14 cellular contexts compared by ENCODE assay signal in the genomic region with DNA sequence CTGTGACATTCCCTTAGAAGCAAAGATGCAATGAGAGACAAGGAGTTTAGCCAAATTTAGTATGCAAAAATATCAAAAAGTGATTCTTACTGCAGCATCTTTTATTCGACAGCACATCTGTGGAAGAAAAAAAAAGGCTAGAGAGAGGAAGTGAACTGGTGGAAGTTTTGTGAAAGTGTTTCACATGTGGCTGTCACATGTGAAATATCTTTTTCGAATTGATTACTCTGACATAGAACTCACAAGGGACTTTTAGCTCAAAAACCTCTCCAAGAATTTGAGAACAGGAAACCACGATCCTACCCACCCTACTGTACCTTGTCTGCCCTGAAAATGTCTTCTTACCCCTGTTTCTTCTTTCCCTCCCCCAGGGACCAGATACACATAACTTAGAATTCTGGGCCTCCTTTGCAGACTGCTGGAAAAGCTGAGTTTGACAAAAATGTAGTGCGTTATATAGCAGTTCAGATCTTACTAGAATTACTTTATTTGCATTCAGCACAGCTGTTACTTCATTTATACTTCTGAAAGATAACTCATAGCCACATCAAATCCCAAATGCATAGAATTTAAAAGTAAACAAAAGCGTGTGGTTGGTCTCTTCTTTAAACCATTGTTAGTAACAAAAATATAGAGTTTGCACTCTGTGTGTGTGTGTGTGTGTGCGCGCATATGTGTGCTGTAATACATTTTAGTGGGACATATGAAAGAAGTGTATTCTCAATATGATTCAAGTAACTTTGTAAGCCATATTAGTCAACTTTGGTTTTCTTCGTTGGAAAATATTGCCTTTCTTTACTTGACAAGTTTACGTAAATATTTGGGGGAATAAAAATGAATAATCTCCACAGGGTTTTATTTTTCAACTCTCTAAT.
DNase-seq lines count a peak whose midpoint lies in the region; ATAC-seq and TF ChIP-seq lines count a peak whose summit lies in the region.
"Had no signal": no experiment of that assay in that cellular context is flagged by ENCODE, and none has a peak within 500 bp of the region (broad histone marks: within the 10 kb centered on the region; RNA-seq: fewer than 3 reads in every experiment).

No MANE protein-coding gene starts in this region.

- no peak overlapping the region for H3K4me3 ChIP-seq in tibial artery
- H3K4me3 ChIP-seq: SJCRH30 had no signal

- no peak overlapping the region for H3K27ac ChIP-seq in tibial artery
- H3K27ac ChIP-seq: SJCRH30 had no signal

- no peak overlapping the region for H3K4me3 Mint-ChIP-seq in nephron progenitor cell
- H3K4me3 Mint-ChIP-seq: activated CD4-positive, alpha-beta T cell treated with anti-CD3 and anti-CD28 coated beads, Interleukin-2, amount 10 ng/mL, durations not matched to agents 24 days and 14 days; activated naive CD8-positive, alpha-beta T cell had no signal

- H3K36me3 ChIP-seq in tibial artery = no peaks in the 10 kb centered on the region

- ATAC-seq in GM18909 (IDR thresholded peaks at IDR 0.05; ENCODE audit: poor library complexity, unreplicated experiment) (peak; percentile 64), GM21786 (IDR thresholded peaks at IDR 0.05; ENCODE audit: unreplicated experiment) (peak; percentile 77), HG03442 (IDR thresholded peaks at IDR 0.05; ENCODE audit: unreplicated experiment) (peak; percentile 87), GM19023 (IDR thresholded peaks at IDR 0.05; ENCODE audit: unreplicated experiment) (no peak)

- intact Hi-C loops in tibial artery (cut with DNase I; ENCODE audit: low total_unique reads) = no loop called here

- peaks cover 4% of the 10 kb centered on the region for H3K9me3 Mint-ChIP-seq in nephron progenitor cell
- H3K9me3 Mint-ChIP-seq: activated CD4-positive, alpha-beta T cell treated with anti-CD3 and anti-CD28 coated beads, Interleukin-2, amount 10 ng/mL, durations not matched to agents 24 days and 14 days had no signal

- H3K27me3 Mint-ChIP-seq in nephron progenitor cell (ENCODE audit: low read depth, poor library complexity) = no peaks in the 10 kb centered on the region

- peaks cover 0 to 4% (median 0%) of the 10 kb centered on the region in 4 donors for H3K4me1 ChIP-seq in tibial artery

- H3K27ac Mint-ChIP-seq in nephron progenitor cell = peak overlapping the region; percentile 89
- H3K27ac Mint-ChIP-seq: activated CD4-positive, alpha-beta T cell treated with anti-CD3 and anti-CD28 coated beads, Interleukin-2, amount 10 ng/mL, durations not matched to agents 24 days and 14 days; activated naive CD8-positive, alpha-beta T cell had no signal

- no peaks in the 10 kb centered on the region for H3K9me3 ChIP-seq in tibial artery
- H3K9me3 ChIP-seq: SJCRH30 had no signal

- H3K36me3 Mint-ChIP-seq in nephron progenitor cell (ENCODE audit: low read depth) = no peaks in the 10 kb centered on the region
- H3K36me3 Mint-ChIP-seq: activated naive CD8-positive, alpha-beta T cell had no signal

- H3K27me3 ChIP-seq in tibial artery = no peaks in the 10 kb centered on the region
- H3K27me3 ChIP-seq: SJCRH30 had no signal

- no peak for TF ChIP-seq CTCF in nephron progenitor cell (IDR thresholded peaks at IDR 0.05)
- no peak for TF ChIP-seq CTCF in tibial artery (IDR thresholded peaks at IDR 0.05)

- peaks cover 47% of the 10 kb centered on the region for H3K4me1 Mint-ChIP-seq in nephron progenitor cell
- H3K4me1 Mint-ChIP-seq: activated CD4-positive, alpha-beta T cell treated with anti-CD3 and anti-CD28 coated beads, Interleukin-2, amount 10 ng/mL, durations not matched to agents 24 days and 14 days had no signal

- no peak for DNase-seq in nephron progenitor cell
- no peak for DNase-seq in SK-N-DZ (ENCODE audit: low spot score)
- DNase-seq in AML-193 (lab: John Stamatoyannopoulos, UW) = no peak
- no peak for DNase-seq in tibial artery
- DNase-seq: activated CD4-positive, alpha-beta T cell treated with anti-CD3 and anti-CD28 coated beads, Interleukin-2, amount 10 ng/mL, durations not matched to agents 24 days and 14 days; dermis blood vessel endothelial cell; DMS153; glutamatergic neuron; SJCRH30 had no signal
